In genomic region chr12:63317447-63317846, GRCh38 we compare ENCODE assay signal across 1 cellular context.
TF ChIP-seq lines count a peak whose summit lies in the region.

No MANE protein-coding gene starts in this region.

TF ChIP-seq in H1, 55 proteins besides CTCF, POLR2A, EP300 and RAD21 (continued from another document):
- no peak for TF ChIP-seq HDAC6 (IDR thresholded peaks at IDR 0.05; ENCODE audit: low read depth, low read length)
- no peak for TF ChIP-seq FOSL1 (IDR thresholded peaks at IDR 0.05; ENCODE audit: insufficient read depth, low read depth, low read length)
- TF ChIP-seq RNF2 (IDR thresholded peaks at IDR 0.05; ENCODE audit: borderline replicate concordance, low read depth, low read length, missing control alignments, poor library complexity, severe bottlenecking): no peak
- TF ChIP-seq KDM1A (IDR thresholded peaks at IDR 0.05; ENCODE audit: borderline replicate concordance, low read length): no peak
